In genomic region chr10:119253433-119254174, GRCh38 we compare ENCODE assay signal across 8 cellular contexts. TPM values are rescaled to one million over a fixed set of nuclear protein-coding genes. Genes with fewer than 3 reads are reported as not detected.
DNase-seq lines count a peak whose midpoint lies in the region; ATAC-seq lines count a peak whose summit lies in the region.

No MANE protein-coding gene starts in this region.

- H3K27me3 Mint-ChIP-seq in activated naive CD8-positive, alpha-beta T cell, result no peaks in the 10 kb centered on the region

- peaks cover 4% of the 10 kb centered on the region for H3K9me3 Mint-ChIP-seq in activated naive CD8-positive, alpha-beta T cell (ENCODE audit: low read depth)

- ATAC-seq in left cardiac atrium (peak; percentile 77 to 87), sciatic nerve (peak; percentile 90), HG02870 (IDR thresholded peaks at IDR 0.05; ENCODE audit: unreplicated experiment) (no peak), GM21423 (IDR thresholded peaks at IDR 0.05; ENCODE audit: unreplicated experiment) (no peak)

- peaks cover 8% of the 10 kb centered on the region for H3K36me3 Mint-ChIP-seq in activated naive CD8-positive, alpha-beta T cell

- intact Hi-C loops in left cardiac atrium (cut with DNase I) (loop anchor here in 1 of 2 donors (5.0 kb wide), 1 partner anchor 41 kb away; no protein-coding TSS in a partner anchor), sciatic nerve (cut with DNase I) (no loop called here)

- peak overlapping the region; percentile 95 for H3K27ac Mint-ChIP-seq in activated naive CD8-positive, alpha-beta T cell

- H3K4me1 Mint-ChIP-seq in activated naive CD8-positive, alpha-beta T cell (ENCODE audit: low read depth), result peaks cover 38% of the 10 kb centered on the region

- H3K4me3 Mint-ChIP-seq in activated naive CD8-positive, alpha-beta T cell, result no peak overlapping the region

- peak in 2 of 3 experiments; percentile 30 to 31 for DNase-seq in activated CD8-positive, alpha-beta memory T cell treated with anti-CD3 and anti-CD28 coated beads for 48 hours (ENCODE audit: low read depth in 2 of 3, low spot score in 2 of 3)
- no peak for DNase-seq in activated CD8-positive, alpha-beta memory T cell treated with anti-CD3 and anti-CD28 coated beads for 24 hours
- DNase-seq in left cardiac atrium (peak; percentile 77), sciatic nerve (ENCODE audit: low spot score) (peak; percentile 82), globus pallidus (ENCODE audit: low spot score) (no peak)

RNA-seq across cellular contexts. Expression of gene GRK5, which starts 46.2 kb away (rescaled TPM):
- total RNA-seq in left cardiac atrium, result 10 to 100 TPM; 36.4 to 60.1 TPM
- total RNA-seq in sciatic nerve, result 54.1 TPM

Comparison
In these comparisons a context has a peak if more than half of its experiments do, and no peak if none do; other contexts are left out.
1. DNase-seq: peak in activated CD8-positive, alpha-beta memory T cell treated with anti-CD3 and anti-CD28 coated beads for 48 hours (2 of 3), left cardiac atrium (single experiment) and sciatic nerve (single experiment); none in activated CD8-positive, alpha-beta memory T cell treated with anti-CD3 and anti-CD28 coated beads for 24 hours (single experiment) and globus pallidus (single experiment).
2. ATAC-seq: peak in left cardiac atrium (2 of 2) and sciatic nerve (single experiment); none in HG02870 (single experiment) and GM21423 (single experiment).